Comparison of ENCODE assay signal across 34 cellular contexts in genomic region chr12:61362037-61362436, GRCh38.
"Had no signal": no experiment of that assay in that cellular context is flagged by ENCODE, and none has a peak within 500 bp of the region (broad histone marks: within the 10 kb centered on the region; RNA-seq: fewer than 3 reads in every experiment).

No MANE protein-coding gene starts in this region.

- H3K4me3 ChIP-seq: adrenal gland, ascending aorta, body of pancreas, breast epithelium, cardiac muscle cell had no signal

- ATAC-seq: activated naive CD4-positive, alpha-beta T cell treated with anti-CD3 and anti-CD28 coated beads, Interleukin-2, amount 50 U/mL, for 72 hours; activated naive CD8-positive, alpha-beta T cell treated with anti-CD3 and anti-CD28 coated beads, Interleukin-2, amount 50 U/mL, for 24 hours; activated T-cell treated with anti-CD3 and anti-CD28 coated beads, Interleukin-2, amount 50 U/mL, for 4 hours; activated T-cell treated with anti-CD3 and anti-CD28 coated beads, Interleukin-2, amount 50 U/mL, for 72 hours; activated T-helper 17 cell treated with anti-CD3 and anti-CD28 coated beads, Interleukin-2, amount 50 U/mL, for 72 hours; body of pancreas had no signal

- H3K36me3 ChIP-seq: adrenal gland, ascending aorta, brain microvascular endothelial cell, cardiac muscle cell had no signal

- H3K9me3 ChIP-seq: adrenal gland, ascending aorta, body of pancreas, breast epithelium had no signal

- H3K27me3 ChIP-seq: adrenal gland, ascending aorta, body of pancreas, brain microvascular endothelial cell, breast epithelium, cardiac muscle cell had no signal

- FAIRE-seq: astrocyte, bronchial epithelial cell had no signal

- H3K4me1 ChIP-seq: adrenal gland, ascending aorta, body of pancreas, breast epithelium had no signal

- H3K27ac ChIP-seq: adrenal gland, ascending aorta, body of pancreas, brain microvascular endothelial cell, breast epithelium, cardiac muscle cell had no signal

- DNase-seq: activated effector memory CD4-positive, alpha-beta T cell treated with anti-CD3 and anti-CD28 coated beads, Interleukin-2, amount 50 U/mL, for 16 hours; activated effector memory CD4-positive, alpha-beta T cell treated with Interleukin-2 at 50 U/mL for 16 hours; activated gamma-delta T cell; activated gamma-delta T cell treated with Interleukin-2 at 50 U/mL for 16 hours; activated naive CD4-positive, alpha-beta T cell; activated naive CD4-positive, alpha-beta T cell treated with anti-CD3 and anti-CD28 coated beads for 36 hours; activated naive CD4-positive, alpha-beta T cell treated with anti-CD3 and anti-CD28 coated beads, Interleukin-2, amount 10 ng/mL, durations not matched to agents 7 days and 5 days; activated naive CD4-positive, alpha-beta T cell treated with anti-CD3 and anti-CD28 coated beads, Interleukin-2, amount 50 U/mL, for 16 hours; activated naive CD4-positive, alpha-beta T cell treated with Interleukin-2 at 50 U/mL for 16 hours; activated naive CD8-positive, alpha-beta T cell treated with anti-CD3 and anti-CD28 coated beads for 36 hours; activated naive CD8-positive, alpha-beta T cell treated with anti-CD3 and anti-CD28 coated beads, Interleukin-2, amount 10 ng/mL, durations not matched to agents 7 days and 5 days; activated naive CD8-positive, alpha-beta T cell treated with anti-CD3 and anti-CD28 coated beads, Interleukin-2, amount 50 U/mL, for 24 hours; activated T-cell treated with anti-CD3 and anti-CD28 coated beads, Interleukin-2, amount 50 U/mL, for 1 hour; activated T-cell treated with anti-CD3 and anti-CD28 coated beads, Interleukin-2, amount 50 U/mL, for 24 hours; activated T-cell treated with anti-CD3 and anti-CD28 coated beads, Interleukin-2, amount 50 U/mL, for 4 hours; activated T-cell treated with anti-CD3 and anti-CD28 coated beads, Interleukin-2, amount 50 U/mL, for 48 hours; activated T-cell treated with anti-CD3 and anti-CD28 coated beads, Interleukin-2, amount 50 U/mL, for 72 hours; adrenal gland; amniotic stem cell; amygdala; anterior cingulate cortex; aorta; body of pancreas; brain microvascular endothelial cell; caudate nucleus; central memory CD4-positive, alpha-beta T cell; cerebellar nuclear complex had no signal
